ENCODE assay signal across 1 cellular context in genomic region chr9:97959585-97959984, GRCh38.
TF ChIP-seq lines count a peak whose summit lies in the region.

No MANE protein-coding gene starts in this region.

TF ChIP-seq in K562, 482 proteins besides CTCF, POLR2A, EP300 and RAD21:
- peak; percentile 57; the same call in 1 of the 2 replicates for TF ChIP-seq MECOM (CRISPR knock-in tag; IDR thresholded peaks at IDR 0.05)
- 0 out of 2 replicates have a peak, but pooled peaks have one; percentile 41 for TF ChIP-seq IRF9 (tag; IDR thresholded peaks at IDR 0.05)
- peak; percentile 56; the same call in 1 of the 2 replicates for TF ChIP-seq DDX20 (tag; IDR thresholded peaks at IDR 0.05; ENCODE audit: low read depth)
- TF ChIP-seq SMAD4 (CRISPR knock-in tag; conservative IDR thresholded peaks at IDR 0.05) = peak; percentile 49; the same call in 1 of the 2 replicates
- TF ChIP-seq FIP1L1 (IDR thresholded peaks at IDR 0.05; ENCODE audit: low read depth, low read length, poor library complexity, severe bottlenecking) = no peak
- TF ChIP-seq EHMT2 (IDR thresholded peaks at IDR 0.05) = no peak
- TF ChIP-seq DMBX1 (CRISPR knock-in tag; IDR thresholded peaks at IDR 0.05; ENCODE audit: borderline replicate concordance) = peak; percentile 95
- TF ChIP-seq, protein P1, sequence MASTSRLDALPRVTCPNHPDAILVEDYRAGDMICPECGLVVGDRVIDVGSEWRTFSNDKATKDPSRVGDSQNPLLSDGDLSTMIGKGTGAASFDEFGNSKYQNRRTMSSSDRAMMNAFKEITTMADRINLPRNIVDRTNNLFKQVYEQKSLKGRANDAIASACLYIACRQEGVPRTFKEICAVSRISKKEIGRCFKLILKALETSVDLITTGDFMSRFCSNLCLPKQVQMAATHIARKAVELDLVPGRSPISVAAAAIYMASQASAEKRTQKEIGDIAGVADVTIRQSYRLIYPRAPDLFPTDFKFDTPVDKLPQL (IDR thresholded peaks at IDR 0.05; ENCODE audit: extremely low read depth, insufficient read length) = no peak
- no peak for TF ChIP-seq ZNF707 (CRISPR knock-in tag; conservative IDR thresholded peaks at IDR 0.05)
- no peak for TF ChIP-seq HMG20A (CRISPR knock-in tag; conservative IDR thresholded peaks at IDR 0.05)
- TF ChIP-seq ZNF740 (CRISPR knock-in tag; IDR thresholded peaks at IDR 0.05) = no peak
- TF ChIP-seq ZNF740 (tag; IDR thresholded peaks at IDR 0.05) = peak in 1 of 2 experiments; percentile 56; a peak in 1 of 4 replicates
- TF ChIP-seq ZFP36 (IDR thresholded peaks at IDR 0.05; ENCODE audit: low read depth, low read length, partially characterized antibody) = no peak
- peak; percentile 63 for TF ChIP-seq ZNF592 (IDR thresholded peaks at IDR 0.05)
- peak; percentile 50; the same call in 1 of the 2 replicates for TF ChIP-seq CXXC5 (CRISPR knock-in tag; IDR thresholded peaks at IDR 0.05)
- TF ChIP-seq PTRF (tag; IDR thresholded peaks at IDR 0.05) = peak; percentile 71; the same call in 1 of the 2 replicates
- no peak for TF ChIP-seq ZNF224 (CRISPR knock-in tag; IDR thresholded peaks at IDR 0.05)
- TF ChIP-seq ZNF668 (CRISPR knock-in tag; IDR thresholded peaks at IDR 0.05) = peak; percentile 34; the same call in 1 of the 2 replicates
- TF ChIP-seq ZBTB49 (CRISPR knock-in tag; IDR thresholded peaks at IDR 0.05; ENCODE audit: borderline replicate concordance) = no peak
- TF ChIP-seq PTTG1 (tag; IDR thresholded peaks at IDR 0.05; ENCODE audit: low read depth) = peak; percentile 72
- TF ChIP-seq ZNF583 (CRISPR knock-in tag; IDR thresholded peaks at IDR 0.05) = 0 out of 2 replicates have a peak, but pooled peaks have one; percentile 40
- TF ChIP-seq, protein P2, sequence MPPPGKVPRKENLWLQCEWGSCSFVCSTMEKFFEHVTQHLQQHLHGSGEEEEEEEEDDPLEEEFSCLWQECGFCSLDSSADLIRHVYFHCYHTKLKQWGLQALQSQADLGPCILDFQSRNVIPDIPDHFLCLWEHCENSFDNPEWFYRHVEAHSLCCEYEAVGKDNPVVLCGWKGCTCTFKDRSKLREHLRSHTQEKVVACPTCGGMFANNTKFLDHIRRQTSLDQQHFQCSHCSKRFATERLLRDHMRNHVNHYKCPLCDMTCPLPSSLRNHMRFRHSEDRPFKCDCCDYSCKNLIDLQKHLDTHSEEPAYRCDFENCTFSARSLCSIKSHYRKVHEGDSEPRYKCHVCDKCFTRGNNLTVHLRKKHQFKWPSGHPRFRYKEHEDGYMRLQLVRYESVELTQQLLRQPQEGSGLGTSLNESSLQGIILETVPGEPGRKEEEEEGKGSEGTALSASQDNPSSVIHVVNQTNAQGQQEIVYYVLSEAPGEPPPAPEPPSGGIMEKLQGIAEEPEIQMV (tag; conservative IDR thresholded peaks at IDR 0.05; ENCODE audit: low read depth) = 0 out of 2 replicates have a peak, but pooled peaks have one; percentile 43
- 0 out of 2 replicates have a peak, but pooled peaks have one; percentile 20 for TF ChIP-seq HDAC8 (tag; IDR thresholded peaks at IDR 0.05)
- TF ChIP-seq ZFPM2 (CRISPR knock-in tag; IDR thresholded peaks at IDR 0.05) = no peak
- peak; percentile 54 for TF ChIP-seq GTF2A2 (tag; IDR thresholded peaks at IDR 0.05)
- TF ChIP-seq, protein P3, sequence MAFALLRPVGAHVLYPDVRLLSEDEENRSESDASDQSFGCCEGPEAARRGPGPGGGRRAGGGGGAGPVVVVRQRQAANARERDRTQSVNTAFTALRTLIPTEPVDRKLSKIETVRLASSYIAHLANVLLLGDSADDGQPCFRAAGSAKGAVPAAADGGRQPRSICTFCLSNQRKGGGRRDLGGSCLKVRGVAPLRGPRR (CRISPR knock-in tag; IDR thresholded peaks at IDR 0.05) = 0 out of 2 replicates have a peak, but pooled peaks have one; percentile 66
- TF ChIP-seq, protein P4, sequence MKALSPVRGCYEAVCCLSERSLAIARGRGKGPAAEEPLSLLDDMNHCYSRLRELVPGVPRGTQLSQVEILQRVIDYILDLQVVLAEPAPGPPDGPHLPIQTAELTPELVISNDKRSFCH (CRISPR knock-in tag; IDR thresholded peaks at IDR 0.05) = no peak
- TF ChIP-seq, protein P4 (tag; IDR thresholded peaks at IDR 0.05) = peak; percentile 67
- no peak for TF ChIP-seq NR2C1 (IDR thresholded peaks at IDR 0.05)
- 0 out of 2 replicates have a peak, but pooled peaks have one; percentile 30 for TF ChIP-seq NR2C1 (tag; IDR thresholded peaks at IDR 0.05)
- TF ChIP-seq MEF2D (tag; conservative IDR thresholded peaks at IDR 0.05; ENCODE audit: low read depth) = peak; percentile 58; the same call in 1 of the 2 replicates
- no peak for TF ChIP-seq ZBTB1 (CRISPR knock-in tag; IDR thresholded peaks at IDR 0.05; ENCODE audit: borderline replicate concordance, low read depth)
- TF ChIP-seq NR4A1 (CRISPR knock-in tag; IDR thresholded peaks at IDR 0.05) = no peak
- peak; percentile 65 for TF ChIP-seq NR4A1 (tag; IDR thresholded peaks at IDR 0.05)
- no peak for TF ChIP-seq ZNF780A (CRISPR knock-in tag; IDR thresholded peaks at IDR 0.05)
- TF ChIP-seq KLF6 (CRISPR knock-in tag; IDR thresholded peaks at IDR 0.05; ENCODE audit: borderline replicate concordance) = 0 out of 2 replicates have a peak, but pooled peaks have one; percentile 47
- TF ChIP-seq ZNF347 (CRISPR knock-in tag; IDR thresholded peaks at IDR 0.05; ENCODE audit: low read depth) = no peak
- TF ChIP-seq PYGO2 (tag; IDR thresholded peaks at IDR 0.05) = 0 out of 2 replicates have a peak, but pooled peaks have one; percentile 36
- TF ChIP-seq, protein P5, sequence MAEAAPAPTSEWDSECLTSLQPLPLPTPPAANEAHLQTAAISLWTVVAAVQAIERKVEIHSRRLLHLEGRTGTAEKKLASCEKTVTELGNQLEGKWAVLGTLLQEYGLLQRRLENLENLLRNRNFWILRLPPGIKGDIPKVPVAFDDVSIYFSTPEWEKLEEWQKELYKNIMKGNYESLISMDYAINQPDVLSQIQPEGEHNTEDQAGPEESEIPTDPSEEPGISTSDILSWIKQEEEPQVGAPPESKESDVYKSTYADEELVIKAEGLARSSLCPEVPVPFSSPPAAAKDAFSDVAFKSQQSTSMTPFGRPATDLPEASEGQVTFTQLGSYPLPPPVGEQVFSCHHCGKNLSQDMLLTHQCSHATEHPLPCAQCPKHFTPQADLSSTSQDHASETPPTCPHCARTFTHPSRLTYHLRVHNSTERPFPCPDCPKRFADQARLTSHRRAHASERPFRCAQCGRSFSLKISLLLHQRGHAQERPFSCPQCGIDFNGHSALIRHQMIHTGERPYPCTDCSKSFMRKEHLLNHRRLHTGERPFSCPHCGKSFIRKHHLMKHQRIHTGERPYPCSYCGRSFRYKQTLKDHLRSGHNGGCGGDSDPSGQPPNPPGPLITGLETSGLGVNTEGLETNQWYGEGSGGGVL (CRISPR knock-in tag; IDR thresholded peaks at IDR 0.05) = 0 out of 2 replicates have a peak, but pooled peaks have one; percentile 39
TF ChIP-seq in K562: peak in this region for 23.
